ENCODE assay signal across 31 cellular contexts in genomic region chr15:35842631-35843030, GRCh38.
"Had no signal": no experiment of that assay in that cellular context is flagged by ENCODE, and none has a peak within 500 bp of the region (broad histone marks: within the 10 kb centered on the region; RNA-seq: fewer than 3 reads in every experiment).

No MANE protein-coding gene starts in this region.

- H3K27ac ChIP-seq: Peyer's patch, SJSA1, SK-N-MC had no signal

- H3K36me3 ChIP-seq: MG63, Peyer's patch, SJSA1 had no signal

- H3K4me3 ChIP-seq: MG63, Peyer's patch, SJSA1, SK-N-MC had no signal

- ATAC-seq: PC-3 had no signal

- H3K4me1 ChIP-seq: Peyer's patch, SJSA1 had no signal

- H3K27me3 ChIP-seq: MG63, Peyer's patch had no signal

- H3K9me3 ChIP-seq: MG63, Peyer's patch, SJSA1 had no signal

- DNase-seq: Kasumi-1, MG63, NCI-H1048, NCI-H1092 treated with DMSO at 0.1 percent for 48 hours, NCI-H1105 treated with DMSO at 0.1 percent for 48 hours, NCI-H1417, NCI-H1436, NCI-H146, NCI-H1694, NCI-H187, NCI-H1930, NCI-H2029 treated with DMSO at 0.1 percent for 48 hours, NCI-H2081 treated with DMSO at 0.1 percent for 48 hours, NCI-H2107, NCI-H2171, NCI-H226, NCI-H446 treated with DMSO at 0.1 percent for 48 hours, NCI-H510A, NCI-H524, NCI-H526, NCI-H69, NCI-H748 treated with DMSO at 0.1 percent for 48 hours, NCI-H82, OCI-M1, PC-3, Peyer's patch, Right ventricle myocardium superior, RPMI8226, SHP77 treated with DMSO at 0.1 percent for 48 hours had no signal
